9 cellular contexts compared by ENCODE assay signal in genomic region chr9:131657890-131658752, GRCh38.
A peak's percentile ranks its signal among the peaks of the same experiment; 100 is the strongest.
DNase-seq lines count a peak whose midpoint lies in the region; ATAC-seq, FAIRE-seq and TF ChIP-seq lines count a peak whose summit lies in the region.
"Had no signal": no experiment of that assay in that cellular context is flagged by ENCODE, and none has a peak within 500 bp of the region (broad histone marks: within the 10 kb centered on the region; RNA-seq: fewer than 3 reads in every experiment).

No MANE protein-coding gene starts in this region.

- peak overlapping the region in 3 of 7 donors; percentile 28 to 47 (median 44) for H3K4me3 Mint-ChIP-seq in CD8-positive, alpha-beta memory T cell
- H3K4me3 Mint-ChIP-seq in central memory CD8-positive, alpha-beta T cell: peak overlapping the region; percentile 23
- peak overlapping the region; percentile 58 for H3K4me3 Mint-ChIP-seq in natural killer cell treated with Interleukin-12 subunit alpha and Interleukin-12 subunit beta and Interleukin-15 and Interleukin-18, amount 100 ng/mL, for 72 hours

- no peak for DNase-seq in CD8-positive, alpha-beta memory T cell
- peak; percentile 41 for DNase-seq in OCI-LY7 (ENCODE audit: low spot score)
- no peak for DNase-seq in central memory CD8-positive, alpha-beta T cell (ENCODE audit: low spot score in 2 of 2)
- no peak for DNase-seq in natural killer cell treated with Interleukin-12 subunit alpha and Interleukin-12 subunit beta and Interleukin-15 and Interleukin-18, amount 100 ng/mL, for 72 hours (ENCODE audit: low spot score)
- DNase-seq in BE2C: no peak
- DNase-seq in GM12892 (ENCODE audit: insufficient read length): no peak
- DNase-seq in NCI-H2107 (lab: John Stamatoyannopoulos, UW): no peak
- DNase-seq: left cardiac atrium had no signal

- CTCF ChIA-PET in CD8-positive, alpha-beta memory T cell (lab: Charles Lee): interaction anchor here (1.1 to 1.5 kb wide), 2 partner anchors 10 to 68 kb away, joined by 3 to 4 read pairs; no protein-coding TSS in a partner anchor
- CTCF ChIA-PET in OCI-LY7 (lab: Charles Lee; ENCODE audit: unreplicated experiment): no interaction called here

- no peak for ATAC-seq in central memory CD8-positive, alpha-beta T cell (replicated peaks; ENCODE audit: extremely low read depth, poor library complexity, severe bottlenecking)
- ATAC-seq in natural killer cell treated with Interleukin-12 subunit alpha and Interleukin-12 subunit beta and Interleukin-15 and Interleukin-18, amount 100 ng/mL, for 72 hours: peak; percentile 51 to 64
- ATAC-seq in GM19452 (IDR thresholded peaks at IDR 0.05; ENCODE audit: unreplicated experiment): no peak

- TF ChIP-seq POLR2A in GM12892 (IDR thresholded peaks at IDR 0.05; ENCODE audit: low read depth, low read length): no peak

- TF ChIP-seq CTCF in OCI-LY7 (conservative IDR thresholded peaks at IDR 0.05; ENCODE audit: low read length) (no peak), BE2C (IDR thresholded peaks at IDR 0.05; ENCODE audit: low read depth, low read length) (no peak)

- H3K4me1 Mint-ChIP-seq in CD8-positive, alpha-beta memory T cell: peaks cover 74 to 94% (median 84%) of the 10 kb centered on the region in 3 donors
- H3K4me1 Mint-ChIP-seq in central memory CD8-positive, alpha-beta T cell: peaks cover 73% of the 10 kb centered on the region
- peaks cover 65 to 67% of the 10 kb centered on the region in 2 donors for H3K4me1 Mint-ChIP-seq in natural killer cell treated with Interleukin-12 subunit alpha and Interleukin-12 subunit beta and Interleukin-15 and Interleukin-18, amount 100 ng/mL, for 72 hours (ENCODE audit: low read depth in 2 of 2)

- no peak for FAIRE-seq in GM12892 (lab: Jason Lieb, UNC)

- H3K27ac Mint-ChIP-seq in CD8-positive, alpha-beta memory T cell: peak overlapping the region; percentile 84 to 99 (median 96)
- peak overlapping the region; percentile 91 for H3K27ac Mint-ChIP-seq in central memory CD8-positive, alpha-beta T cell (ENCODE audit: low read depth)
- H3K27ac Mint-ChIP-seq in natural killer cell treated with Interleukin-12 subunit alpha and Interleukin-12 subunit beta and Interleukin-15 and Interleukin-18, amount 100 ng/mL, for 72 hours: peak overlapping the region; percentile 75 to 87

- POLR2A ChIA-PET in CD8-positive, alpha-beta memory T cell (lab: Charles Lee): no interaction called here
- POLR2A ChIA-PET in OCI-LY7 (lab: Charles Lee): interaction anchor here (8.1 kb wide), 1 partner anchor 18 kb away, joined by 62 read pairs; no protein-coding TSS in a partner anchor

- H2AFZ ChIP-seq in OCI-LY7 (ENCODE audit: low read length): no peak overlapping the region

- H3K4me1 ChIP-seq in CD8-positive, alpha-beta memory T cell (ENCODE audit: insufficient read depth, low read length): peaks cover 45% of the 10 kb centered on the region
- H3K4me1 ChIP-seq in OCI-LY7 (ENCODE audit: insufficient read depth, low read length, poor library complexity, severe bottlenecking) (peaks cover 100% of the 10 kb centered on the region), BE2C (no peaks in the 10 kb centered on the region; the same call in 1 of the 2 replicates)

- H3K9me3 Mint-ChIP-seq in CD8-positive, alpha-beta memory T cell: no peaks in the 10 kb centered on the region
- H3K9me3 Mint-ChIP-seq in central memory CD8-positive, alpha-beta T cell: no peaks in the 10 kb centered on the region
- H3K9me3 Mint-ChIP-seq in natural killer cell treated with Interleukin-12 subunit alpha and Interleukin-12 subunit beta and Interleukin-15 and Interleukin-18, amount 100 ng/mL, for 72 hours: no peaks in the 10 kb centered on the region

- peak overlapping the region; percentile 83 for H3K4me2 ChIP-seq in OCI-LY7 (ENCODE audit: low read length)

- intact Hi-C loops in OCI-LY7 (cut with micrococcal nuclease; ENCODE audit: unreplicated experiment): loop anchor here (1.0 to 2.0 kb wide), 2 partner anchors 71 to 80 kb away; no protein-coding TSS in a partner anchor

- peaks cover 0 to 17% (median 0%) of the 10 kb centered on the region in 3 donors for H3K36me3 Mint-ChIP-seq in CD8-positive, alpha-beta memory T cell
- peaks cover 10% of the 10 kb centered on the region for H3K36me3 Mint-ChIP-seq in central memory CD8-positive, alpha-beta T cell (ENCODE audit: insufficient read depth)
- H3K36me3 Mint-ChIP-seq in natural killer cell treated with Interleukin-12 subunit alpha and Interleukin-12 subunit beta and Interleukin-15 and Interleukin-18, amount 100 ng/mL, for 72 hours: no peaks in the 10 kb centered on the region

- no peaks in the 10 kb centered on the region for H4K20me1 ChIP-seq in OCI-LY7 (ENCODE audit: insufficient read depth, low read length)

- no peak overlapping the region for H3K4me3 ChIP-seq in CD8-positive, alpha-beta memory T cell (ENCODE audit: low read length)
- H3K4me3 ChIP-seq in OCI-LY7 (ENCODE audit: low read depth, low read length, poor library complexity, severe bottlenecking) (peak overlapping the region; percentile 51), BE2C (ENCODE audit: low read depth, low read length) (no peak overlapping the region)

- no peaks in the 10 kb centered on the region for H3K27me3 Mint-ChIP-seq in CD8-positive, alpha-beta memory T cell
- H3K27me3 Mint-ChIP-seq in central memory CD8-positive, alpha-beta T cell: no peaks in the 10 kb centered on the region
- H3K27me3 Mint-ChIP-seq in natural killer cell treated with Interleukin-12 subunit alpha and Interleukin-12 subunit beta and Interleukin-15 and Interleukin-18, amount 100 ng/mL, for 72 hours: no peaks in the 10 kb centered on the region

- no peaks in the 10 kb centered on the region for H3K9me2 ChIP-seq in OCI-LY7 (ENCODE audit: insufficient read depth, low read length)

- no TSS peak for BruUV-seq in OCI-LY7 (replicated peaks; lab: Mats Ljungman, UMichigan)

- H3K27me3 ChIP-seq in CD8-positive, alpha-beta memory T cell (ENCODE audit: insufficient read depth, low read length, poor library complexity, severe bottlenecking): no peaks in the 10 kb centered on the region
- H3K27me3 ChIP-seq in BE2C: no peaks in the 10 kb centered on the region

- H3K9me3 ChIP-seq in CD8-positive, alpha-beta memory T cell (ENCODE audit: low read length): no peaks in the 10 kb centered on the region
- H3K9me3 ChIP-seq in OCI-LY7 (ENCODE audit: low read length) (no peaks in the 10 kb centered on the region), BE2C (no peaks in the 10 kb centered on the region)

- peaks cover 95% of the 10 kb centered on the region for H3K79me2 ChIP-seq in OCI-LY7 (ENCODE audit: insufficient read depth, low read depth, low read length)

- no peaks in the 10 kb centered on the region for H3K36me3 ChIP-seq in CD8-positive, alpha-beta memory T cell (ENCODE audit: insufficient read depth, low read length)
- H3K36me3 ChIP-seq in OCI-LY7 (ENCODE audit: insufficient read depth, low read length) (peaks cover 59% of the 10 kb centered on the region), BE2C (no peaks in the 10 kb centered on the region)

- no peak overlapping the region for H3K27ac ChIP-seq in CD8-positive, alpha-beta memory T cell (ENCODE audit: low read depth, low read length)
- H3K27ac ChIP-seq in OCI-LY7 (ENCODE audit: low read depth, low read length, poor library complexity, severe bottlenecking): peak overlapping the region; percentile 95

Comparison
In these comparisons a context has a peak if more than half of its experiments do, and no peak if none do; other contexts are left out.
1. ATAC-seq: peak in natural killer cell treated with Interleukin-12 subunit alpha and Interleukin-12 subunit beta and Interleukin-15 and Interleukin-18, amount 100 ng/mL, for 72 hours (2 of 2); none in central memory CD8-positive, alpha-beta T cell (single experiment) and GM19452 (single experiment).
2. Peak in every context shown above with its lines, with median percentiles within 50 percentile points of each other: H3K27ac Mint-ChIP-seq.